Comparison of ENCODE assay signal across 20 cellular contexts in the genomic region with DNA sequence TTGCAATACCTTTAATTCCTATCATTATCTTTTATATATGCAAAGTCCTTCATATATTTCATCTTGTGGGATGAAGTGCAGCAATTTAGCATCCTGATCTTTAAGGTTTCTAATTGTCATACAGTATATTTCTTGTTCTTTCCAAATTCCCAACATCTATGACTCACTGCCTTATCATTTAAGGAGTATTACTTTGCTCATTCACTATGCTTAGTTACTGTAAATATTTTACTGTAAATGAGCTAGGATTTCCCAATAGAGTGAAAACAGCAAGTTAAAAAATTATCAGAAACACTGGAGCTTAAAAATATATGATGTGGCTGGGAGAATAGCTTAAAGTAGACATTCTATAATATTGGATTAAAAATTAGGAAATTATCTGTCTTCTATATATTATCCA.
A peak's percentile ranks its signal among the peaks of the same experiment; 100 is the strongest.
DNase-seq lines count a peak whose midpoint lies in the region; ATAC-seq and TF ChIP-seq lines count a peak whose summit lies in the region.
"Had no signal": no experiment of that assay in that cellular context is flagged by ENCODE, and none has a peak within 500 bp of the region (broad histone marks: within the 10 kb centered on the region; RNA-seq: fewer than 3 reads in every experiment).

No MANE protein-coding gene starts in this region.

- no peak overlapping the region for H3K9ac ChIP-seq in PC-3 (ENCODE audit: low read length)

- POLR2A ChIA-PET in PC-3 (lab: Charles Lee; ENCODE audit: unreplicated experiment) = no interaction called here

- H4K20me1 ChIP-seq in PC-3 (ENCODE audit: low read length) = no peaks in the 10 kb centered on the region

- CTCF ChIA-PET in PC-3 (lab: Charles Lee) = no interaction called here

- TF ChIP-seq CTCF in PC-3 (conservative IDR thresholded peaks at IDR 0.05; ENCODE audit: low read depth, low read length) = no peak
- no peak for TF ChIP-seq CTCF in retinal pigment epithelial cell (conservative IDR thresholded peaks at IDR 0.05; ENCODE audit: low read depth, low read length)

- no peaks in the 10 kb centered on the region for H3K79me2 ChIP-seq in PC-3 (ENCODE audit: low read length)

- no peak for ATAC-seq in PC-3
- no peak for ATAC-seq in GM18511 (IDR thresholded peaks at IDR 0.05; ENCODE audit: unreplicated experiment)
- ATAC-seq: activated CD8-positive, alpha-beta T cell treated with anti-CD3 and anti-CD28 coated beads, Interleukin-2, amount 10 ng/mL, durations not matched to agents 7 days and 5 days; HepG2; stimulated activated naive B cell treated with anti-CD40 and anti-IgM and Interleukin-4, amounts not matched to agents 10 μg/mL and 1 μg/mL and 100 μg/mL, for 72 hours had no signal

- no peak overlapping the region for H2AFZ ChIP-seq in PC-3 (ENCODE audit: low read length)

- no peaks in the 10 kb centered on the region for H3K9me3 ChIP-seq in PC-3 (ENCODE audit: low read length)
- H3K9me3 ChIP-seq: Caco-2 had no signal

- no peaks in the 10 kb centered on the region for H3K36me3 ChIP-seq in PC-3 (ENCODE audit: low read depth, low read length)

- H3K9me2 ChIP-seq in PC-3 (replicated peaks; ENCODE audit: low read length) = no peaks in the 10 kb centered on the region

- peaks cover 27% of the 10 kb centered on the region for H3K4me1 ChIP-seq in PC-3 (ENCODE audit: insufficient read depth, low read length)
- H3K4me1 ChIP-seq: Caco-2 had no signal

- intact Hi-C loops in PC-3 (cut with micrococcal nuclease) = loop anchor here (5.0 to 10.0 kb wide), 2 partner anchors 227 to 804 kb away; no protein-coding TSS in a partner anchor

- H3K27me3 ChIP-seq in PC-3 (ENCODE audit: low read length) = no peaks in the 10 kb centered on the region

- H3F3A ChIP-seq in PC-3 (ENCODE audit: low read length, unreplicated experiment) = no peaks in the 10 kb centered on the region

- no TSS peak for BruUV-seq in PC-3 (replicated peaks; lab: Mats Ljungman, UMichigan)

- no peak overlapping the region for H3K4me2 ChIP-seq in PC-3 (ENCODE audit: low read length)

- DNase-seq in HCEC 1CT (peak; percentile 44), PC-3 (peak; percentile 48), dedifferentiated amniotic fluid mesenchymal stem cell (ENCODE audit: extremely low spot score) (peak; percentile 67), retinal pigment epithelial cell (ENCODE audit: low read depth) (peak; percentile 20), MV-4-11 (lab: John Stamatoyannopoulos, UW) (no peak)
- DNase-seq in NK-92 treated with Interleukin-12 subunit alpha and Interleukin-12 subunit beta, amount 100 ng/mL, for 24 hours (lab: John Stamatoyannopoulos, UW) = no peak
- DNase-seq: activated CD4-positive, alpha-beta T cell treated with anti-CD3 and anti-CD28 coated beads for 1 hour; activated CD8-positive, alpha-beta T cell treated with anti-CD3 and anti-CD28 coated beads, Interleukin-2, amount 10 ng/mL, durations not matched to agents 7 days and 5 days; AML-193; amniotic stem cell; Caco-2; NCI-H1436 treated with DMSO at 0.1 percent for 48 hours; NCI-H526; SHP77 treated with DMSO at 0.1 percent for 48 hours; stimulated activated naive B cell treated with anti-CD40 and anti-IgM and Interleukin-4, amounts not matched to agents 10 μg/mL and 1 μg/mL and 100 μg/mL, for 72 hours had no signal

- H3K27ac ChIP-seq in PC-3 (ENCODE audit: low read length) = no peak overlapping the region; the same call in 1 of the 2 replicates
- H3K27ac ChIP-seq: epithelial cell of prostate, skin epidermis had no signal

- no peak overlapping the region for H3K4me3 ChIP-seq in PC-3 (ENCODE audit: low read length)
- H3K4me3 ChIP-seq in retinal pigment epithelial cell (ENCODE audit: low read length) = no peak overlapping the region
- H3K4me3 ChIP-seq: lung, skin epidermis had no signal

Comparison
In these comparisons a context has a peak if more than half of its experiments do, and no peak if none do; other contexts are left out.
1. DNase-seq: peak in HCEC 1CT (single experiment), PC-3 (single experiment), dedifferentiated amniotic fluid mesenchymal stem cell (single experiment) and retinal pigment epithelial cell (single experiment); none in NK-92 treated with Interleukin-12 subunit alpha and Interleukin-12 subunit beta, amount 100 ng/mL, for 24 hours (single experiment) and MV-4-11 (single experiment).